Comparison of ENCODE assay signal across 14 cellular contexts in the genomic region with DNA sequence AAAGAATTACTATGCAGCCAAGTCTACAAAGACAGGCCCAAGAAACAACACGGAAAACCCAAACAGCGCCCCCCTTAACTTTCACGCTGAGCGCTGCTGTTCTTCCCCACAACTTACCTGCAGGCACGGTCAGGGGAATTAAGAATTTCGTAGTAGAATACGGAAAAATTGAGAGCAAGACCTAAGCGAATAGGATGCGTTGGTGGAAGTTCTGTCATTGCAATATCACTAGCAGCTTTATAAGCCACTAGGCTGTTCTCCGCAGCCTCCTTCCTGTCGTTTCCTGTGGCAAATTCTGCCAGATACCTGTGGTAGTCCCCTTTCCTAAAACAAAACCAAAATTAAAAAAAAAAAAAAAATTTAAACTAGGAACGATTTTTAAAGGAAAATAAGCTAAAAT. TPM values are rescaled to one million over a fixed set of nuclear protein-coding genes. Genes with fewer than 3 reads are reported as not detected.
A peak's percentile ranks its signal among the peaks of the same experiment; 100 is the strongest.
DNase-seq lines count a peak whose midpoint lies in the region; ATAC-seq and TF ChIP-seq lines count a peak whose summit lies in the region.
"Had no signal": no experiment of that assay in that cellular context is flagged by ENCODE, and none has a peak within 500 bp of the region (broad histone marks: within the 10 kb centered on the region; RNA-seq: fewer than 3 reads in every experiment).

No MANE protein-coding gene starts in this region.

- CTCF ChIA-PET in activated CD4-positive, alpha-beta memory T cell treated with anti-CD3 and anti-CD28 coated beads for 36 hours (lab: Charles Lee), result interaction anchor here (1.0 to 2.5 kb wide), 4 partner anchors 11 to 155 kb away, joined by 3 to 18 read pairs (median 6); a partner anchor contains a TSS

- H3K36me3 Mint-ChIP-seq in activated T-cell treated with anti-CD3 and anti-CD28 coated beads, Interleukin-2, amount 50 U/mL, for 4 hours (ENCODE audit: insufficient read depth), result peaks cover 31% of the 10 kb centered on the region
- peaks cover 37% of the 10 kb centered on the region for H3K36me3 Mint-ChIP-seq in activated CD4-positive, alpha-beta memory T cell treated with anti-CD3 and anti-CD28 coated beads for 36 hours

- H3K36me3 ChIP-seq in esophagus muscularis mucosa, result peaks cover 12 to 70% (median 46%) of the 10 kb centered on the region in 4 donors

- WGBS in esophagus muscularis mucosa, result 48% methylated on average over 12 of the region's 12 CpGs

- H3K9me3 Mint-ChIP-seq in activated T-cell treated with anti-CD3 and anti-CD28 coated beads, Interleukin-2, amount 50 U/mL, for 4 hours, result no peaks in the 10 kb centered on the region
- no peaks in the 10 kb centered on the region for H3K9me3 Mint-ChIP-seq in activated CD4-positive, alpha-beta memory T cell treated with anti-CD3 and anti-CD28 coated beads for 36 hours
- no peaks in the 10 kb centered on the region for H3K9me3 Mint-ChIP-seq in stimulated activated naive CD8-positive, alpha-beta T cell treated with anti-CD3 and anti-CD28 coated beads, Interleukin-15, amount 100 ng/mL, for 72 hours
- H3K9me3 Mint-ChIP-seq: brain had no signal

- TF ChIP-seq EP300 in esophagus muscularis mucosa (IDR thresholded peaks at IDR 0.05), result no peak

- TF ChIP-seq POLR2A in esophagus muscularis mucosa (IDR thresholded peaks at IDR 0.05; ENCODE audit: low read depth), result no peak

- H3K4me1 Mint-ChIP-seq in activated T-cell treated with anti-CD3 and anti-CD28 coated beads, Interleukin-2, amount 50 U/mL, for 4 hours (ENCODE audit: low read depth), result peaks cover 47% of the 10 kb centered on the region
- peaks cover 57% of the 10 kb centered on the region for H3K4me1 Mint-ChIP-seq in activated CD4-positive, alpha-beta memory T cell treated with anti-CD3 and anti-CD28 coated beads for 36 hours (ENCODE audit: low read depth)
- H3K4me1 Mint-ChIP-seq in stimulated activated naive CD8-positive, alpha-beta T cell treated with anti-CD3 and anti-CD28 coated beads, Interleukin-15, amount 100 ng/mL, for 72 hours, result peaks cover 57% of the 10 kb centered on the region

- H3K4me1 ChIP-seq in esophagus muscularis mucosa, result peaks cover 37 to 76% (median 64%) of the 10 kb centered on the region in 4 donors

- no peak for DNase-seq in activated T-cell treated with anti-CD3 and anti-CD28 coated beads, Interleukin-2, amount 50 U/mL, for 4 hours
- DNase-seq in activated T-cell treated with anti-CD3 and anti-CD28 coated beads, Interleukin-2, amount 50 U/mL, for 1 hour, result no peak
- peak; percentile 26 for DNase-seq in activated CD4-positive, alpha-beta memory T cell treated with anti-CD3 and anti-CD28 coated beads for 36 hours
- DNase-seq in esophagus muscularis mucosa (ENCODE audit: extremely low spot score) (no peak), ureter (ENCODE audit: low spot score) (no peak)
- DNase-seq in stimulated activated naive CD8-positive, alpha-beta T cell treated with anti-CD3 and anti-CD28 coated beads, Interleukin-15, amount 100 ng/mL, for 72 hours, result no peak
- DNase-seq: hypothalamus had no signal

- peak overlapping the region; percentile 15 for H3K4me3 Mint-ChIP-seq in activated T-cell treated with anti-CD3 and anti-CD28 coated beads, Interleukin-2, amount 50 U/mL, for 4 hours
- H3K4me3 Mint-ChIP-seq in activated CD4-positive, alpha-beta memory T cell treated with anti-CD3 and anti-CD28 coated beads for 36 hours, result peak overlapping the region; percentile 36
- peak overlapping the region; percentile 3 to 58 for H3K4me3 Mint-ChIP-seq in stimulated activated naive CD8-positive, alpha-beta T cell treated with anti-CD3 and anti-CD28 coated beads, Interleukin-15, amount 100 ng/mL, for 72 hours
- H3K4me3 Mint-ChIP-seq: brain had no signal

- POLR2A ChIA-PET in activated CD4-positive, alpha-beta memory T cell treated with anti-CD3 and anti-CD28 coated beads for 36 hours (lab: Charles Lee), result interaction anchor here (0.6 kb wide), 1 partner anchor 155 kb away, joined by 3 read pairs; no protein-coding TSS in a partner anchor

- H3K27ac ChIP-seq in esophagus muscularis mucosa (replicated peaks in 1 of 4), result peak overlapping the region; percentile 10 to 69 (median 60)
- H3K27ac ChIP-seq: KMS-11, parathyroid adenoma had no signal

- H3K27me3 Mint-ChIP-seq in activated T-cell treated with anti-CD3 and anti-CD28 coated beads, Interleukin-2, amount 50 U/mL, for 4 hours (ENCODE audit: low read depth), result no peaks in the 10 kb centered on the region
- no peaks in the 10 kb centered on the region for H3K27me3 Mint-ChIP-seq in activated CD4-positive, alpha-beta memory T cell treated with anti-CD3 and anti-CD28 coated beads for 36 hours
- no peaks in the 10 kb centered on the region for H3K27me3 Mint-ChIP-seq in stimulated activated naive CD8-positive, alpha-beta T cell treated with anti-CD3 and anti-CD28 coated beads, Interleukin-15, amount 100 ng/mL, for 72 hours

- TF ChIP-seq CTCF in esophagus muscularis mucosa (IDR thresholded peaks at IDR 0.05), result no peak

- no peaks in the 10 kb centered on the region for H3K27me3 ChIP-seq in esophagus muscularis mucosa
- H3K27me3 ChIP-seq: tibial nerve had no signal

- no peak for ATAC-seq in activated T-cell treated with anti-CD3 and anti-CD28 coated beads, Interleukin-2, amount 50 U/mL, for 4 hours
- ATAC-seq in stimulated activated naive CD8-positive, alpha-beta T cell treated with anti-CD3 and anti-CD28 coated beads, Interleukin-15, amount 100 ng/mL, for 72 hours, result no peak
- no peak for ATAC-seq in HG03108 (IDR thresholded peaks at IDR 0.05; ENCODE audit: unreplicated experiment)
- no peak for ATAC-seq in HG02623 (IDR thresholded peaks at IDR 0.05; ENCODE audit: unreplicated experiment)

- H3K4me3 ChIP-seq in esophagus muscularis mucosa, result no peak overlapping the region
- H3K4me3 ChIP-seq: lung, tibial nerve had no signal

- no peaks in the 10 kb centered on the region for H3K9me3 ChIP-seq in esophagus muscularis mucosa
- H3K9me3 ChIP-seq: tibial nerve had no signal

- H3K27ac Mint-ChIP-seq in activated CD4-positive, alpha-beta memory T cell treated with anti-CD3 and anti-CD28 coated beads for 36 hours, result peak overlapping the region; percentile 83
- H3K27ac Mint-ChIP-seq in stimulated activated naive CD8-positive, alpha-beta T cell treated with anti-CD3 and anti-CD28 coated beads, Interleukin-15, amount 100 ng/mL, for 72 hours, result peak overlapping the region in 1 of 2 donors; percentile 40

- intact Hi-C loops in activated CD4-positive, alpha-beta memory T cell treated with anti-CD3 and anti-CD28 coated beads for 36 hours (cut with micrococcal nuclease), result loop anchor here (5.0 kb wide), 1 partner anchor 96 kb away; a partner anchor contains a TSS
- intact Hi-C loops in esophagus muscularis mucosa (cut with DNase I), result no loop called here

RNA-seq across cellular contexts. Expression of a gene that starts 39.0 kb away (rescaled TPM):
- 100 to 1,000 TPM; 470 to 529 (median 478) TPM for total RNA-seq in activated T-cell treated with anti-CD3 and anti-CD28 coated beads, Interleukin-2, amount 50 U/mL, for 4 hours
- 100 to 1,000 TPM; 505 to 509 TPM for total RNA-seq in activated CD4-positive, alpha-beta memory T cell treated with anti-CD3 and anti-CD28 coated beads for 36 hours
- 100 to 1,000 TPM; 329 to 408 (median 364) TPM for total RNA-seq in esophagus muscularis mucosa
- 492 TPM for total RNA-seq in ureter
